26 cellular contexts compared by ENCODE assay signal in genomic region chr6:27501187-27501586, GRCh38.
"Had no signal": no experiment of that assay in that cellular context is flagged by ENCODE, and none has a peak within 500 bp of the region (broad histone marks: within the 10 kb centered on the region; RNA-seq: fewer than 3 reads in every experiment).

No MANE protein-coding gene starts in this region.

- H3K36me3 Mint-ChIP-seq: brain had no signal

- H3K4me1 ChIP-seq: prostate gland had no signal

- H3K27me3 ChIP-seq: ovary, right atrium auricular region had no signal

- H3K9me3 ChIP-seq: lower lobe of right lung, neutrophil, ovary, prostate gland, right atrium auricular region, tibial nerve had no signal

- H3K4me3 Mint-ChIP-seq: dendritic cell treated with granulocyte-macrophage colony-stimulating factor and Interleukin-4, amounts not matched to agents 40 ng/mL and 50 ng/mL, for 4 days had no signal

- H3K4me3 ChIP-seq: lower lobe of right lung, ovary, prostate gland, right atrium auricular region, tibial nerve had no signal

- H3K36me3 ChIP-seq: lower lobe of right lung, neutrophil, ovary, prostate gland, right atrium auricular region, tibial nerve, WERI-Rb-1 had no signal

- H3K27ac ChIP-seq: lower lobe of right lung, neutrophil, ovary, prostate gland, right atrium auricular region, tibial nerve, WERI-Rb-1 had no signal

- H3K9me3 Mint-ChIP-seq: activated naive CD4-positive, alpha-beta T cell treated with anti-CD3 and anti-CD28 coated beads, Interleukin-2, amount 50 U/mL, for 24 hours; dendritic cell treated with granulocyte-macrophage colony-stimulating factor and Interleukin-4, amounts not matched to agents 40 ng/mL and 50 ng/mL, for 4 days; stimulated activated effector memory CD8-positive, alpha-beta T cell treated with anti-CD3 and anti-CD28 coated beads, Interleukin-12 subunit alpha, Interleukin-12 subunit beta, amount 100 ng/mL, for 72 hours; stimulated activated naive CD8-positive, alpha-beta T cell treated with anti-CD3 and anti-CD28 coated beads, Interleukin-15, amount 100 ng/mL, for 72 hours had no signal

- ATAC-seq: activated CD8-positive, alpha-beta T cell treated with anti-CD3 and anti-CD28 coated beads, Interleukin-2, amount 10 ng/mL, durations not matched to agents 7 days and 5 days; left lobe of liver; lower lobe of right lung; stimulated activated effector memory CD8-positive, alpha-beta T cell treated with anti-CD3 and anti-CD28 coated beads, Interleukin-12 subunit alpha, Interleukin-12 subunit beta, amount 100 ng/mL, for 72 hours; stimulated activated naive CD8-positive, alpha-beta T cell treated with anti-CD3 and anti-CD28 coated beads, Interleukin-15, amount 100 ng/mL, for 72 hours had no signal

- DNase-seq: activated CD4-positive, alpha-beta T cell treated with anti-CD3 and anti-CD28 coated beads for 1 hour; activated CD4-positive, alpha-beta T cell treated with anti-CD3 and anti-CD28 coated beads, Interleukin-2, amount 50 U/mL, for 1 hour; activated CD8-positive, alpha-beta T cell treated with anti-CD3 and anti-CD28 coated beads, Interleukin-2, amount 10 ng/mL, durations not matched to agents 7 days and 5 days; activated gamma-delta T cell treated with Interleukin-2 at 50 U/mL for 16 hours; aorta; effector CD8-positive, alpha-beta T cell; erythroblast; foreskin fibroblast; kidney; lower lobe of right lung; mesendoderm; naive B cell; ovary; stimulated activated naive CD8-positive, alpha-beta T cell treated with anti-CD3 and anti-CD28 coated beads, Interleukin-15, amount 100 ng/mL, for 72 hours; WERI-Rb-1 had no signal

- FAIRE-seq: kidney, TTC549, urothelium cell line had no signal

- H3K27ac Mint-ChIP-seq: activated CD8-positive, alpha-beta T cell treated with anti-CD3 and anti-CD28 coated beads, Interleukin-2, amount 10 ng/mL, durations not matched to agents 7 days and 5 days; activated naive CD4-positive, alpha-beta T cell treated with anti-CD3 and anti-CD28 coated beads, Interleukin-2, amount 50 U/mL, for 24 hours; brain; dendritic cell treated with granulocyte-macrophage colony-stimulating factor and Interleukin-4, amounts not matched to agents 40 ng/mL and 50 ng/mL, for 4 days; naive B cell; stimulated activated effector memory CD8-positive, alpha-beta T cell treated with anti-CD3 and anti-CD28 coated beads, Interleukin-12 subunit alpha, Interleukin-12 subunit beta, amount 100 ng/mL, for 72 hours; stimulated activated naive CD8-positive, alpha-beta T cell treated with anti-CD3 and anti-CD28 coated beads, Interleukin-15, amount 100 ng/mL, for 72 hours had no signal
